In genomic region chr5:143432658-143433239, GRCh38 we compare ENCODE assay signal across 15 cellular contexts. TPM values are rescaled to one million over a fixed set of nuclear protein-coding genes. Genes with fewer than 3 reads are reported as not detected.
DNase-seq lines count a peak whose midpoint lies in the region; ATAC-seq and TF ChIP-seq lines count a peak whose summit lies in the region.
"Had no signal": no experiment of that assay in that cellular context is flagged by ENCODE, and none has a peak within 500 bp of the region (broad histone marks: within the 10 kb centered on the region; RNA-seq: fewer than 3 reads in every experiment).

No MANE protein-coding gene starts in this region.

- H3K27ac ChIP-seq in HEK293 (ENCODE audit: extremely low read depth, low read depth, low read length) = no peak overlapping the region; the same call in 1 of the 2 replicates
- H3K27ac ChIP-seq: thyroid gland had no signal

- H3K4me3 Mint-ChIP-seq in activated CD8-positive, alpha-beta memory T cell treated with anti-CD3 and anti-CD28 coated beads, Interleukin-2, amount 10 ng/mL, durations not matched to agents 7 days and 5 days = peak overlapping the region; percentile 17
- peak overlapping the region; percentile 19 for H3K4me3 Mint-ChIP-seq in T-helper 17 cell
- peak overlapping the region in 3 of 10 donors; percentile 11 to 61 (median 23) for H3K4me3 Mint-ChIP-seq in naive thymus-derived CD8-positive, alpha-beta T cell
- H3K4me3 Mint-ChIP-seq: T-helper 1 cell treated with Interleukin-12 subunit alpha and Interleukin-12 subunit beta and Interleukin-4 antibody, amounts not matched to agents 30 μg/mL and 1 μg/mL, for 36 hours had no signal

- peaks cover 1% of the 10 kb centered on the region for H3K36me3 Mint-ChIP-seq in activated CD8-positive, alpha-beta memory T cell treated with anti-CD3 and anti-CD28 coated beads, Interleukin-2, amount 10 ng/mL, durations not matched to agents 7 days and 5 days
- peaks cover 2% of the 10 kb centered on the region for H3K36me3 Mint-ChIP-seq in T-helper 17 cell (ENCODE audit: low read depth)
- H3K36me3 Mint-ChIP-seq in naive thymus-derived CD8-positive, alpha-beta T cell = peaks cover 0 to 4% (median 0%) of the 10 kb centered on the region in 3 donors

- no peaks in the 10 kb centered on the region for H3K9me3 Mint-ChIP-seq in activated CD8-positive, alpha-beta memory T cell treated with anti-CD3 and anti-CD28 coated beads, Interleukin-2, amount 10 ng/mL, durations not matched to agents 7 days and 5 days (ENCODE audit: low read depth)
- peaks cover 0 to 4% (median 0%) of the 10 kb centered on the region in 9 donors for H3K9me3 Mint-ChIP-seq in naive thymus-derived CD8-positive, alpha-beta T cell
- H3K9me3 Mint-ChIP-seq: T-helper 1 cell treated with Interleukin-12 subunit alpha and Interleukin-12 subunit beta and Interleukin-4 antibody, amounts not matched to agents 30 μg/mL and 1 μg/mL, for 36 hours had no signal

- CTCF ChIA-PET in activated CD8-positive, alpha-beta memory T cell treated with anti-CD3 and anti-CD28 coated beads, Interleukin-2, amount 10 ng/mL, durations not matched to agents 7 days and 5 days (lab: Charles Lee) = interaction anchor here (1.1 to 1.7 kb wide), 3 partner anchors 17 to 430 kb away, joined by 3 to 6 read pairs (median 4); partner anchors contain the start of gene NR3C1
- CTCF ChIA-PET in HEK293 (lab: Yijun Ruan, JAX) = interaction anchor here (0.6 to 1.2 kb wide), 2 partner anchors 13 to 327 kb away, joined by 3 read pairs; no protein-coding TSS in a partner anchor

- no peak for ATAC-seq in activated CD8-positive, alpha-beta memory T cell treated with anti-CD3 and anti-CD28 coated beads, Interleukin-2, amount 10 ng/mL, durations not matched to agents 7 days and 5 days
- ATAC-seq in T-helper 17 cell (no peak), HG03097 (IDR thresholded peaks at IDR 0.05; ENCODE audit: low FRiP score, unreplicated experiment) (no peak), HG03460 (IDR thresholded peaks at IDR 0.05; ENCODE audit: unreplicated experiment) (no peak)
- no peak for ATAC-seq in naive thymus-derived CD8-positive, alpha-beta T cell
- ATAC-seq: Panc1 had no signal

- H3K27me3 Mint-ChIP-seq in activated CD8-positive, alpha-beta memory T cell treated with anti-CD3 and anti-CD28 coated beads, Interleukin-2, amount 10 ng/mL, durations not matched to agents 7 days and 5 days = no peaks in the 10 kb centered on the region
- no peaks in the 10 kb centered on the region for H3K27me3 Mint-ChIP-seq in T-helper 17 cell
- no peaks in the 10 kb centered on the region for H3K27me3 Mint-ChIP-seq in naive thymus-derived CD8-positive, alpha-beta T cell

- H3K9me3 ChIP-seq in HEK293 (ENCODE audit: control insufficient read depth, insufficient read depth, low read depth, low read length) (no peaks in the 10 kb centered on the region), T-helper 17 cell (ENCODE audit: control insufficient read depth, low read length, poor library complexity, severe bottlenecking) (no peaks in the 10 kb centered on the region)
- H3K9me3 ChIP-seq: thyroid gland had no signal

- H3K4me3 ChIP-seq in HEK293 (ENCODE audit: low read depth, low read length) = no peak overlapping the region
- H3K4me3 ChIP-seq: thyroid gland had no signal

- H3K4me1 ChIP-seq in HEK293 (ENCODE audit: control insufficient read depth, insufficient read depth, low read length) = peaks cover 13% of the 10 kb centered on the region

- no peak for TF ChIP-seq CTCF in HEK293 (tag by site-specific recombination; IDR thresholded peaks at IDR 0.05)

- peaks cover 45% of the 10 kb centered on the region for H3K4me1 Mint-ChIP-seq in activated CD8-positive, alpha-beta memory T cell treated with anti-CD3 and anti-CD28 coated beads, Interleukin-2, amount 10 ng/mL, durations not matched to agents 7 days and 5 days
- H3K4me1 Mint-ChIP-seq in T-helper 17 cell = peaks cover 40% of the 10 kb centered on the region
- H3K4me1 Mint-ChIP-seq in naive thymus-derived CD8-positive, alpha-beta T cell = peaks cover 33 to 72% (median 59%) of the 10 kb centered on the region in 4 donors

- POLR2A ChIA-PET in HEK293 (lab: Yijun Ruan, JAX) = no interaction called here
- POLR2A ChIA-PET in naive thymus-derived CD8-positive, alpha-beta T cell (lab: Charles Lee) = interaction anchor here (7.8 kb wide), 1 partner anchor 29 kb away, joined by 190 read pairs; the partner anchor contains the start of gene NR3C1

- no peak for DNase-seq in activated CD8-positive, alpha-beta memory T cell treated with anti-CD3 and anti-CD28 coated beads, Interleukin-2, amount 10 ng/mL, durations not matched to agents 7 days and 5 days
- DNase-seq in activated CD8-positive, alpha-beta memory T cell treated with anti-CD3 and anti-CD28 coated beads, Interleukin-2, amount 50 U/mL, for 48 hours = no peak
- DNase-seq in T-helper 17 cell (no peak), AG08395 (ENCODE audit: low spot score) (no peak)
- DNase-seq in naive thymus-derived CD8-positive, alpha-beta T cell = no peak
- DNase-seq: anterior cingulate cortex, DMS79 treated with DMSO at 0.1 percent for 48 hours, foreskin fibroblast, NCI-H446 had no signal

- no peaks in the 10 kb centered on the region for H3K36me3 ChIP-seq in HEK293 (ENCODE audit: control insufficient read depth in 2 of 2, insufficient read depth in 1 of 2, low read length in 2 of 2)
- H3K36me3 ChIP-seq: thyroid gland had no signal

- no peak overlapping the region for H3K27ac Mint-ChIP-seq in activated CD8-positive, alpha-beta memory T cell treated with anti-CD3 and anti-CD28 coated beads, Interleukin-2, amount 10 ng/mL, durations not matched to agents 7 days and 5 days
- H3K27ac Mint-ChIP-seq in T-helper 17 cell = peak overlapping the region; percentile 30
- peak overlapping the region in 7 of 10 donors; percentile 1 to 96 (median 16) for H3K27ac Mint-ChIP-seq in naive thymus-derived CD8-positive, alpha-beta T cell
- H3K27ac Mint-ChIP-seq: T-helper 1 cell treated with Interleukin-12 subunit alpha and Interleukin-12 subunit beta and Interleukin-4 antibody, amounts not matched to agents 30 μg/mL and 1 μg/mL, for 36 hours had no signal

TF ChIP-seq in HEK293, 187 proteins besides CTCF, POLR2A, EP300 and RAD21:
- TF ChIP-seq SCRT2 (tag by site-specific recombination; IDR thresholded peaks at IDR 0.05) = peak; percentile 59; the same call in 1 of the 2 replicates
- no peak for TF ChIP-seq BCL6B (tag by site-specific recombination; IDR thresholded peaks at IDR 0.05)
- 0 out of 2 replicates have a peak, but pooled peaks have one; percentile 25 for TF ChIP-seq HOXD13 (CRISPR knock-in tag; IDR thresholded peaks at IDR 0.05; ENCODE audit: borderline replicate concordance)
- TF ChIP-seq ZNF660 (tag by site-specific recombination; IDR thresholded peaks at IDR 0.05) = no peak
- no peak for TF ChIP-seq ZNF544 (tag by site-specific recombination; IDR thresholded peaks at IDR 0.05)
- no peak for TF ChIP-seq GLIS1 (tag by site-specific recombination; IDR thresholded peaks at IDR 0.05)
- peak; percentile 36; the same call in 1 of the 2 replicates for TF ChIP-seq ZXDB (tag by site-specific recombination; IDR thresholded peaks at IDR 0.05)
- TF ChIP-seq ZNF501 (tag by site-specific recombination; IDR thresholded peaks at IDR 0.05) = 0 out of 2 replicates have a peak, but pooled peaks have one; percentile 23
- peak; percentile 67 for TF ChIP-seq PRDM6 (tag by site-specific recombination; IDR thresholded peaks at IDR 0.05)
- peak; percentile 55 for TF ChIP-seq ZNF335 (tag by site-specific recombination; conservative IDR thresholded peaks at IDR 0.05)
- TF ChIP-seq FEZF1 (tag by site-specific recombination; IDR thresholded peaks at IDR 0.05) = peak; percentile 30
- no peak for TF ChIP-seq REPIN1 (tag by site-specific recombination; IDR thresholded peaks at IDR 0.05; ENCODE audit: low read depth)
- peak; percentile 85 for TF ChIP-seq ZNF24 (tag by site-specific recombination; IDR thresholded peaks at IDR 0.05)
- TF ChIP-seq ZNF561 (tag by site-specific recombination; IDR thresholded peaks at IDR 0.05; ENCODE audit: borderline replicate concordance) = peak; percentile 77; the same call in 1 of the 2 replicates
- 0 out of 2 replicates have a peak, but pooled peaks have one; percentile 33 for TF ChIP-seq SP7 (tag by site-specific recombination; IDR thresholded peaks at IDR 0.05)
- no peak for TF ChIP-seq OVOL3 (tag by site-specific recombination; IDR thresholded peaks at IDR 0.05)
- 0 out of 2 replicates have a peak, but pooled peaks have one; percentile 29 for TF ChIP-seq ZNF629 (tag by site-specific recombination; IDR thresholded peaks at IDR 0.05)
- TF ChIP-seq OSR2 (tag by site-specific recombination; IDR thresholded peaks at IDR 0.05) = peak; percentile 94

RNA-seq across cellular contexts. Expression of gene NR3C1, which starts 29.3 kb away (rescaled TPM):
- 10 to 100 TPM; 66.2 to 77.9 TPM for total RNA-seq in activated CD8-positive, alpha-beta memory T cell treated with anti-CD3 and anti-CD28 coated beads, Interleukin-2, amount 10 ng/mL, durations not matched to agents 7 days and 5 days
- total RNA-seq in T-helper 17 cell = 100 to 1,000 TPM; 118 to 133 TPM
- total RNA-seq in naive thymus-derived CD8-positive, alpha-beta T cell = 100 to 1,000 TPM; 131 to 133 TPM
- 10 to 100 TPM; 60.2 to 83.9 (median 67.1) TPM for polyA plus RNA-seq in naive thymus-derived CD8-positive, alpha-beta T cell
